Comparison of ENCODE assay signal across 1 cellular context in the genomic region with DNA sequence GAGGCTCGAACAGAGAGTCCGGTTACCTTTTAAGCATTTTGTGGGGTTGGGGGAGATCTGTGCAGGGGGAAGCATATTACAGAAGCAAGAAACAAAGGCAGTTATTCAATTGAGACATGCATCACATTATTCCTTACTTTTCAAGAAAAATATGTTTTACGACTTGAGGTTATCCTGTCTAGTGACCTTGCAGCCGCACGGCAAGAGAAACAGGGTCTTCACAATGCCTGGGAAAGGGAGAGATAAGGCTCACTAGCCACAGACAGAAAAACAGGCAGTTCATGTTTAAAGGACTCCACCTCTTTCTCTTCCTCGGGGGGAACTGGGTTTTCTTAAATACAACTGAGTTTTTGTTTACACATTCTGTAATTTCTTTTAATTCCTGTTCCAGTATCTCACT.
TF ChIP-seq lines count a peak whose summit lies in the region.

No MANE protein-coding gene starts in this region.

TF ChIP-seq in K562, 482 proteins besides CTCF, POLR2A, EP300 and RAD21 (continues in another document):
- TF ChIP-seq CSDE1 (IDR thresholded peaks at IDR 0.05) (no peak), ZNF347 (CRISPR knock-in tag; IDR thresholded peaks at IDR 0.05; ENCODE audit: low read depth) (no peak), TBL1XR1 (IDR thresholded peaks at IDR 0.05; ENCODE audit: low read length in 2 of 2) (no peak), BCL6 (CRISPR knock-in tag; IDR thresholded peaks at IDR 0.05) (no peak), ZNF57 (CRISPR knock-in tag; IDR thresholded peaks at IDR 0.05) (no peak), RBM25 (IDR thresholded peaks at IDR 0.05; ENCODE audit: low read depth, low read length, severe bottlenecking) (no peak), CBX3 (IDR thresholded peaks at IDR 0.05; ENCODE audit: borderline replicate concordance in 1 of 2, low read length in 2 of 2) (no peak), SAFB2 (IDR thresholded peaks at IDR 0.05; ENCODE audit: borderline replicate concordance, low read depth, low read length, severe bottlenecking) (no peak), KLF10 (CRISPR knock-in tag; IDR thresholded peaks at IDR 0.05) (no peak), BHLHE40 (IDR thresholded peaks at IDR 0.05; ENCODE audit: low read length) (no peak), ZNF551 (CRISPR knock-in tag; IDR thresholded peaks at IDR 0.05) (no peak), RNF2 (IDR thresholded peaks at IDR 0.05) (peak; percentile 59; the same call in 1 of the 2 replicates), NBN (IDR thresholded peaks at IDR 0.05; ENCODE audit: low read depth) (no peak), DACH1 (IDR thresholded peaks at IDR 0.05; ENCODE audit: partially characterized antibody) (no peak), THRAP3 (IDR thresholded peaks at IDR 0.05; ENCODE audit: borderline replicate concordance) (no peak), ZKSCAN8 (CRISPR knock-in tag; IDR thresholded peaks at IDR 0.05) (no peak), TCF7L2 (IDR thresholded peaks at IDR 0.05; ENCODE audit: low read depth, low read length) (no peak), PRPF4 (IDR thresholded peaks at IDR 0.05; ENCODE audit: insufficient read depth, low read depth, low read length, poor library complexity, severe bottlenecking) (no peak), IFI16 (CRISPR knock-in tag; IDR thresholded peaks at IDR 0.05) (no peak), STAG1 (CRISPR knock-in tag; IDR thresholded peaks at IDR 0.05; ENCODE audit: borderline replicate concordance) (no peak), TEAD4 (IDR thresholded peaks at IDR 0.05; ENCODE audit: low read length) (peak; percentile 81), TEAD4 (CRISPR knock-in tag; IDR thresholded peaks at IDR 0.05; ENCODE audit: borderline replicate concordance) (no peak), SMARCC2 (IDR thresholded peaks at IDR 0.05; ENCODE audit: low read depth) (no peak), NCOA6 (IDR thresholded peaks at IDR 0.05) (no peak), CEBPB (tag; IDR thresholded peaks at IDR 0.05) (no peak), MTA3 (IDR thresholded peaks at IDR 0.05; ENCODE audit: borderline replicate concordance) (no peak), JUNB (CRISPR knock-in tag; conservative IDR thresholded peaks at IDR 0.05) (no peak), ZNF12 (CRISPR knock-in tag; IDR thresholded peaks at IDR 0.05) (no peak), ZNF239 (CRISPR knock-in tag; IDR thresholded peaks at IDR 0.05) (no peak), ZNF146 (CRISPR knock-in tag; IDR thresholded peaks at IDR 0.05; ENCODE audit: unreplicated experiment) (no peak), BRD4 (IDR thresholded peaks at IDR 0.05) (no peak), JUN (IDR thresholded peaks at IDR 0.05; ENCODE audit: borderline replicate concordance, low read depth, low read length) (no peak), JUN (CRISPR knock-in tag; IDR thresholded peaks at IDR 0.05; ENCODE audit: borderline replicate concordance) (no peak)
- TF ChIP-seq, protein P1, sequence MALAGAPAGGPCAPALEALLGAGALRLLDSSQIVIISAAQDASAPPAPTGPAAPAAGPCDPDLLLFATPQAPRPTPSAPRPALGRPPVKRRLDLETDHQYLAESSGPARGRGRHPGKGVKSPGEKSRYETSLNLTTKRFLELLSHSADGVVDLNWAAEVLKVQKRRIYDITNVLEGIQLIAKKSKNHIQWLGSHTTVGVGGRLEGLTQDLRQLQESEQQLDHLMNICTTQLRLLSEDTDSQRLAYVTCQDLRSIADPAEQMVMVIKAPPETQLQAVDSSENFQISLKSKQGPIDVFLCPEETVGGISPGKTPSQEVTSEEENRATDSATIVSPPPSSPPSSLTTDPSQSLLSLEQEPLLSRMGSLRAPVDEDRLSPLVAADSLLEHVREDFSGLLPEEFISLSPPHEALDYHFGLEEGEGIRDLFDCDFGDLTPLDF (CRISPR knock-in tag; IDR thresholded peaks at IDR 0.05), result no peak
- TF ChIP-seq, protein P2, sequence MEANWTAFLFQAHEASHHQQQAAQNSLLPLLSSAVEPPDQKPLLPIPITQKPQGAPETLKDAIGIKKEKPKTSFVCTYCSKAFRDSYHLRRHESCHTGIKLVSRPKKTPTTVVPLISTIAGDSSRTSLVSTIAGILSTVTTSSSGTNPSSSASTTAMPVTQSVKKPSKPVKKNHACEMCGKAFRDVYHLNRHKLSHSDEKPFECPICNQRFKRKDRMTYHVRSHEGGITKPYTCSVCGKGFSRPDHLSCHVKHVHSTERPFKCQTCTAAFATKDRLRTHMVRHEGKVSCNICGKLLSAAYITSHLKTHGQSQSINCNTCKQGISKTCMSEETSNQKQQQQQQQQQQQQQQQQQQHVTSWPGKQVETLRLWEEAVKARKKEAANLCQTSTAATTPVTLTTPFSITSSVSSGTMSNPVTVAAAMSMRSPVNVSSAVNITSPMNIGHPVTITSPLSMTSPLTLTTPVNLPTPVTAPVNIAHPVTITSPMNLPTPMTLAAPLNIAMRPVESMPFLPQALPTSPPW (CRISPR knock-in tag; IDR thresholded peaks at IDR 0.05), result 0 out of 2 replicates have a peak, but pooled peaks have one; percentile 37
- TF ChIP-seq, protein P3, sequence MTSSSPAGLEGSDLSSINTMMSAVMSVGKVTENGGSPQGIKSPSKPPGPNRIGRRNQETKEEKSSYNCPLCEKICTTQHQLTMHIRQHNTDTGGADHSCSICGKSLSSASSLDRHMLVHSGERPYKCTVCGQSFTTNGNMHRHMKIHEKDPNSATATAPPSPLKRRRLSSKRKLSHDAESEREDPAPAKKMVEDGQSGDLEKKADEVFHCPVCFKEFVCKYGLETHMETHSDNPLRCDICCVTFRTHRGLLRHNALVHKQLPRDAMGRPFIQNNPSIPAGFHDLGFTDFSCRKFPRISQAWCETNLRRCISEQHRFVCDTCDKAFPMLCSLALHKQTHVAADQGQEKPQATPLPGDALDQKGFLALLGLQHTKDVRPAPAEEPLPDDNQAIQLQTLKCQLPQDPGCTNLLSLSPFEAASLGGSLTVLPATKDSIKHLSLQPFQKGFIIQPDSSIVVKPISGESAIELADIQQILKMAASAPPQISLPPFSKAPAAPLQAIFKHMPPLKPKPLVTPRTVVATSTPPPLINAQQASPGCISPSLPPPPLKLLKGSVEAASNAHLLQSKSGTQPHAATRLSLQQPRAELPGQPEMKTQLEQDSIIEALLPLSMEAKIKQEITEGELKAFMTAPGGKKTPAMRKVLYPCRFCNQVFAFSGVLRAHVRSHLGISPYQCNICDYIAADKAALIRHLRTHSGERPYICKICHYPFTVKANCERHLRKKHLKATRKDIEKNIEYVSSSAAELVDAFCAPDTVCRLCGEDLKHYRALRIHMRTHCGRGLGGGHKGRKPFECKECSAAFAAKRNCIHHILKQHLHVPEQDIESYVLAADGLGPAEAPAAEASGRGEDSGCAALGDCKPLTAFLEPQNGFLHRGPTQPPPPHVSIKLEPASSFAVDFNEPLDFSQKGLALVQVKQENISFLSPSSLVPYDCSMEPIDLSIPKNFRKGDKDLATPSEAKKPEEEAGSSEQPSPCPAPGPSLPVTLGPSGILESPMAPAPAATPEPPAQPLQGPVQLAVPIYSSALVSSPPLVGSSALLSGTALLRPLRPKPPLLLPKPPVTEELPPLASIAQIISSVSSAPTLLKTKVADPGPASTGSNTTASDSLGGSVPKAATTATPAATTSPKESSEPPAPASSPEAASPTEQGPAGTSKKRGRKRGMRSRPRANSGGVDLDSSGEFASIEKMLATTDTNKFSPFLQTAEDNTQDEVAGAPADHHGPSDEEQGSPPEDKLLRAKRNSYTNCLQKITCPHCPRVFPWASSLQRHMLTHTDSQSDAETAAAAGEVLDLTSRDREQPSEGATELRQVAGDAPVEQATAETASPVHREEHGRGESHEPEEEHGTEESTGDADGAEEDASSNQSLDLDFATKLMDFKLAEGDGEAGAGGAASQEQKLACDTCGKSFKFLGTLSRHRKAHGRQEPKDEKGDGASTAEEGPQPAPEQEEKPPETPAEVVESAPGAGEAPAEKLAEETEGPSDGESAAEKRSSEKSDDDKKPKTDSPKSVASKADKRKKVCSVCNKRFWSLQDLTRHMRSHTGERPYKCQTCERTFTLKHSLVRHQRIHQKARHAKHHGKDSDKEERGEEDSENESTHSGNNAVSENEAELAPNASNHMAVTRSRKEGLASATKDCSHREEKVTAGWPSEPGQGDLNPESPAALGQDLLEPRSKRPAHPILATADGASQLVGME (CRISPR knock-in tag; IDR thresholded peaks at IDR 0.05), result no peak
- TF ChIP-seq, protein P4, sequence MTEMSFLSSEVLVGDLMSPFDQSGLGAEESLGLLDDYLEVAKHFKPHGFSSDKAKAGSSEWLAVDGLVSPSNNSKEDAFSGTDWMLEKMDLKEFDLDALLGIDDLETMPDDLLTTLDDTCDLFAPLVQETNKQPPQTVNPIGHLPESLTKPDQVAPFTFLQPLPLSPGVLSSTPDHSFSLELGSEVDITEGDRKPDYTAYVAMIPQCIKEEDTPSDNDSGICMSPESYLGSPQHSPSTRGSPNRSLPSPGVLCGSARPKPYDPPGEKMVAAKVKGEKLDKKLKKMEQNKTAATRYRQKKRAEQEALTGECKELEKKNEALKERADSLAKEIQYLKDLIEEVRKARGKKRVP (CRISPR knock-in tag; IDR thresholded peaks at IDR 0.05), result no peak
- TF ChIP-seq, protein P5, sequence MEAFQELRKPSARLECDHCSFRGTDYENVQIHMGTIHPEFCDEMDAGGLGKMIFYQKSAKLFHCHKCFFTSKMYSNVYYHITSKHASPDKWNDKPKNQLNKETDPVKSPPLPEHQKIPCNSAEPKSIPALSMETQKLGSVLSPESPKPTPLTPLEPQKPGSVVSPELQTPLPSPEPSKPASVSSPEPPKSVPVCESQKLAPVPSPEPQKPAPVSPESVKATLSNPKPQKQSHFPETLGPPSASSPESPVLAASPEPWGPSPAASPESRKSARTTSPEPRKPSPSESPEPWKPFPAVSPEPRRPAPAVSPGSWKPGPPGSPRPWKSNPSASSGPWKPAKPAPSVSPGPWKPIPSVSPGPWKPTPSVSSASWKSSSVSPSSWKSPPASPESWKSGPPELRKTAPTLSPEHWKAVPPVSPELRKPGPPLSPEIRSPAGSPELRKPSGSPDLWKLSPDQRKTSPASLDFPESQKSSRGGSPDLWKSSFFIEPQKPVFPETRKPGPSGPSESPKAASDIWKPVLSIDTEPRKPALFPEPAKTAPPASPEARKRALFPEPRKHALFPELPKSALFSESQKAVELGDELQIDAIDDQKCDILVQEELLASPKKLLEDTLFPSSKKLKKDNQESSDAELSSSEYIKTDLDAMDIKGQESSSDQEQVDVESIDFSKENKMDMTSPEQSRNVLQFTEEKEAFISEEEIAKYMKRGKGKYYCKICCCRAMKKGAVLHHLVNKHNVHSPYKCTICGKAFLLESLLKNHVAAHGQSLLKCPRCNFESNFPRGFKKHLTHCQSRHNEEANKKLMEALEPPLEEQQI (IDR thresholded peaks at IDR 0.05), result no peak
- TF ChIP-seq, protein P6, sequence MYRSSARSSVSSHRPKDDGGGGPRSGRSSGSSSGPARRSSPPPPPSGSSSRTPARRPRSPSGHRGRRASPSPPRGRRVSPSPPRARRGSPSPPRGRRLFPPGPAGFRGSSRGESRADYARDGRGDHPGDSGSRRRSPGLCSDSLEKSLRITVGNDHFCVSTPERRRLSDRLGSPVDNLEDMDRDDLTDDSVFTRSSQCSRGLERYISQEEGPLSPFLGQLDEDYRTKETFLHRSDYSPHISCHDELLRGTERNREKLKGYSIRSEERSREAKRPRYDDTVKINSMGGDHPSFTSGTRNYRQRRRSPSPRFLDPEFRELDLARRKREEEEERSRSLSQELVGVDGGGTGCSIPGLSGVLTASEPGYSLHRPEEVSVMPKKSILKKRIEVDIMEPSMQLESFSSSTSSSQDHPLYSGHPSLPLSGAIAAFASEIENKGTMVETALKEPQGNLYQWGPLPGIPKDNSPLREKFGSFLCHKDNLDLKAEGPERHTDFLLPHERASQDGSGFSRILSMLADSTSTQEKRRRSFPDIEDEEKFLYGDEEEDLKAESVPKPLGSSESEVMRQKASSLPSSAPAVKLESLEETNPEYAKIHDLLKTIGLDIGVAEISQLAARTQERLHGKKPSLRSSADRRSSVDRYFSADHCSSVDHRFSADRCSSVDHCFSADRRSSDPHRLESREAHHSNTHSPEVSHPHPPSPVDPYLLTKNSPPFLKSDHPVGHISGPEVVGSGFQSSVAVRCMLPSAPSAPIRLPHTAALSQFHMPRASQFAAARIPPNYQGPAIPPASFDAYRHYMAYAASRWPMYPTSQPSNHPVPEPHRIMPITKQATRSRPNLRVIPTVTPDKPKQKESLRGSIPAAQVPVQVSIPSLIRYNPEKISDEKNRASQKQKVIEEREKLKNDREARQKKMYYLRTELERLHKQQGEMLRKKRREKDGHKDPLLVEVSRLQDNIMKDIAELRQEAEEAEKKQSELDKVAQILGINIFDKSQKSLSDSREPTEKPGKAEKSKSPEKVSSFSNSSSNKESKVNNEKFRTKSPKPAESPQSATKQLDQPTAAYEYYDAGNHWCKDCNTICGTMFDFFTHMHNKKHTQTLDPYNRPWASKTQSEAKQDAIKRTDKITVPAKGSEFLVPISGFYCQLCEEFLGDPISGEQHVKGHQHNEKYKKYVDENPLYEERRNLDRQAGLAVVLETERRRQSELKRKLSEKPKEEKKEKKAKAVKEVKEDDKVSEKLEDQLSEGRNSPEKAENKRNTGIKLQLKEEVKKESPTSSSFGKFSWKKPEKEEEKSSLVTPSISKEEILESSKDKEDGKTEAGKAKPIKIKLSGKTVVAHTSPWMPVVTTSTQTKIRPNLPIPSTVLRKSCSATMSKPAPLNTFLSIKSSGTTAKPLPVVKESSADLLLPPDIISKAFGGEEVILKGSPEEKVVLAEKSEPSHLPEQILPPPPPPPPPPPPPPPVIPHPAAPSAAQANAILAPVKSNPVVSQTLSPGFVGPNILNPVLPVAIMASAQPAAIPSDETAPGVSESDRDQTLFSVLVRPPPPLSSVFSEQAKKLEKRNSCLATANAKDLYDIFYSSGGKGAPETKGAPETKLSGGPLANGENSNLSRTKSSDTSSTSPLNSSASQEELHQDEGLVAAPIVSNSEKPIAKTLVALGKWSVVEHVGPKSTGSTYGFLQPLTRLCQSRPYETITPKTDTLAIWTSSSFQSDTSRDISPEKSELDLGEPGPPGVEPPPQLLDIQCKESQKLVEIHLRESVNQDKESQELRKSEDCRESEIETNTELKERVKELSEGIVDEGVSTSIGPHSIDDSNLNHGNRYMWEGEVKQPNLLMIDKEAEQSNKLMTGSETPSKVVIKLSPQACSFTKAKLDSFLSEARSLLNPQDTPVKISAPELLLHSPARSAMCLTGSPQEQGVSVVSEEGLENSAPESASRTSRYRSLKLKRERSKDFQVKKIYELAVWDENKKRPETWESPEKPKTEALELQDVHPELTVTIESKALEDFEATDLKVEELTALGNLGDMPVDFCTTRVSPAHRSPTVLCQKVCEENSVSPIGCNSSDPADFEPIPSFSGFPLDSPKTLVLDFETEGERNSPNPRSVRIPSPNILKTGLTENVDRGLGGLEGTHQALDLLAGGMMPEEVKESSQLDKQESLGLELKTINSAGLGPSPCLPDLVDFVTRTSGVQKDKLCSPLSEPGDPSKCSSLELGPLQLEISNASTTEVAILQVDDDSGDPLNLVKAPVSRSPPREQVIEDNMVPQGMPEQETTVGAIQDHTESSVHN (IDR thresholded peaks at IDR 0.05; ENCODE audit: borderline replicate concordance in 1 of 2, low read depth in 1 of 2), result no peak
- TF ChIP-seq, protein P7, sequence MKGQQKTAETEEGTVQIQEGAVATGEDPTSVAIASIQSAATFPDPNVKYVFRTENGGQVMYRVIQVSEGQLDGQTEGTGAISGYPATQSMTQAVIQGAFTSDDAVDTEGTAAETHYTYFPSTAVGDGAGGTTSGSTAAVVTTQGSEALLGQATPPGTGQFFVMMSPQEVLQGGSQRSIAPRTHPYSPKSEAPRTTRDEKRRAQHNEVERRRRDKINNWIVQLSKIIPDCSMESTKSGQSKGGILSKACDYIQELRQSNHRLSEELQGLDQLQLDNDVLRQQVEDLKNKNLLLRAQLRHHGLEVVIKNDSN (CRISPR knock-in tag; IDR thresholded peaks at IDR 0.05), result no peak
- TF ChIP-seq, protein P8, sequence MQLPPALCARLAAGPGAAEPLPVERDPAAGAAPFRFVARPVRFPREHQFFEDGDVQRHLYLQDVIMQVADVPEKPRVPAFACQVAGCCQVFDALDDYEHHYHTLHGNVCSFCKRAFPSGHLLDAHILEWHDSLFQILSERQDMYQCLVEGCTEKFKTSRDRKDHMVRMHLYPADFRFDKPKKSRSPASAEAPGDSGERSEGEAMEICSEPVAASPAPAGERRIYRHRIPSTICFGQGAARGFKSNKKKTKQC (CRISPR knock-in tag; IDR thresholded peaks at IDR 0.05), result no peak
